1 cellular context compared by ENCODE assay signal in genomic region chr5:154706416-154706815, GRCh38.
TF ChIP-seq lines count a peak whose summit lies in the region.

No MANE protein-coding gene starts in this region.

TF ChIP-seq in GM23338, 12 proteins besides CTCF, POLR2A, EP300 and RAD21 (continued from another document):
- TF ChIP-seq ZNF462 (CRISPR knock-in tag; IDR thresholded peaks at IDR 0.05) (no peak), POLR2AphosphoS5 (IDR thresholded peaks at IDR 0.05; ENCODE audit: low read depth) (no peak), ETS1 (IDR thresholded peaks at IDR 0.05) (no peak), NANOG (IDR thresholded peaks at IDR 0.05; ENCODE audit: borderline replicate concordance) (no peak), CREB1 (CRISPR knock-in tag; IDR thresholded peaks at IDR 0.05; ENCODE audit: low read depth) (no peak), ZNF114 (CRISPR knock-in tag; IDR thresholded peaks at IDR 0.05) (no peak), EZH2phosphoT487 (IDR thresholded peaks at IDR 0.05; ENCODE audit: unreplicated experiment) (no peak)
- TF ChIP-seq, protein P1, sequence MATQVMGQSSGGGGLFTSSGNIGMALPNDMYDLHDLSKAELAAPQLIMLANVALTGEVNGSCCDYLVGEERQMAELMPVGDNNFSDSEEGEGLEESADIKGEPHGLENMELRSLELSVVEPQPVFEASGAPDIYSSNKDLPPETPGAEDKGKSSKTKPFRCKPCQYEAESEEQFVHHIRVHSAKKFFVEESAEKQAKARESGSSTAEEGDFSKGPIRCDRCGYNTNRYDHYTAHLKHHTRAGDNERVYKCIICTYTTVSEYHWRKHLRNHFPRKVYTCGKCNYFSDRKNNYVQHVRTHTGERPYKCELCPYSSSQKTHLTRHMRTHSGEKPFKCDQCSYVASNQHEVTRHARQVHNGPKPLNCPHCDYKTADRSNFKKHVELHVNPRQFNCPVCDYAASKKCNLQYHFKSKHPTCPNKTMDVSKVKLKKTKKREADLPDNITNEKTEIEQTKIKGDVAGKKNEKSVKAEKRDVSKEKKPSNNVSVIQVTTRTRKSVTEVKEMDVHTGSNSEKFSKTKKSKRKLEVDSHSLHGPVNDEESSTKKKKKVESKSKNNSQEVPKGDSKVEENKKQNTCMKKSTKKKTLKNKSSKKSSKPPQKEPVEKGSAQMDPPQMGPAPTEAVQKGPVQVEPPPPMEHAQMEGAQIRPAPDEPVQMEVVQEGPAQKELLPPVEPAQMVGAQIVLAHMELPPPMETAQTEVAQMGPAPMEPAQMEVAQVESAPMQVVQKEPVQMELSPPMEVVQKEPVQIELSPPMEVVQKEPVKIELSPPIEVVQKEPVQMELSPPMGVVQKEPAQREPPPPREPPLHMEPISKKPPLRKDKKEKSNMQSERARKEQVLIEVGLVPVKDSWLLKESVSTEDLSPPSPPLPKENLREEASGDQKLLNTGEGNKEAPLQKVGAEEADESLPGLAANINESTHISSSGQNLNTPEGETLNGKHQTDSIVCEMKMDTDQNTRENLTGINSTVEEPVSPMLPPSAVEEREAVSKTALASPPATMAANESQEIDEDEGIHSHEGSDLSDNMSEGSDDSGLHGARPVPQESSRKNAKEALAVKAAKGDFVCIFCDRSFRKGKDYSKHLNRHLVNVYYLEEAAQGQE (IDR thresholded peaks at IDR 0.05; ENCODE audit: unreplicated experiment), result no peak
TF ChIP-seq in GM23338: peak in this region for 0.
